Comparison of ENCODE assay signal across 9 cellular contexts in the genomic region with DNA sequence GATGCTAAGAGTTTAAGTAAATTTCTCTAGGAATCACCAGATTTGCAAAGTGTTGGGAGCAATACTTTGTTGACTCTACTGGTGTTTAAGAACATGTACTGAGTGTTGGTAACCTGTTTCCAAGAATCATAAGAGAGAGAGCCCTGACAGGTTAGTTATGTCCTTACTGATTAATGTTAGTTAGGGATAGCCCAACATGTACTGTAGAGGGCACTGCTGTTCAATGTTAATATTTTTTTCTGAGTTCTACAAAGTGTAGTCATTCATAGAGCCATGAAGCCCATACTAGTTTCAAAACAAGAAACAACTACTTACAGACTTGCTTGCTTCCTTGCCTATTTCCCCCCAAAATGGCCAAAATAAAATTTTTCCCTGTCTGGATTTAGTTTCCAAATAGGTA. TPM values are rescaled to one million over a fixed set of nuclear protein-coding genes. Genes with fewer than 3 reads are reported as not detected.
A peak's percentile ranks its signal among the peaks of the same experiment; 100 is the strongest.
DNase-seq lines count a peak whose midpoint lies in the region; ATAC-seq, FAIRE-seq and TF ChIP-seq lines count a peak whose summit lies in the region.
"Had no signal": no experiment of that assay in that cellular context is flagged by ENCODE, and none has a peak within 500 bp of the region (broad histone marks: within the 10 kb centered on the region; RNA-seq: fewer than 3 reads in every experiment).

No MANE protein-coding gene starts in this region.

- H3K27me3 ChIP-seq in Panc1 (ENCODE audit: control insufficient read depth, insufficient read depth, low read length): no peaks in the 10 kb centered on the region

- no peak for FAIRE-seq in urothelium cell line (lab: Jason Lieb, UNC)

- H3K4me1 ChIP-seq in Panc1 (ENCODE audit: control insufficient read depth, insufficient read depth, low read length): no peaks in the 10 kb centered on the region

- intact Hi-C loops in Panc1 (cut with micrococcal nuclease; ENCODE audit: unreplicated experiment): loop anchor here (5.0 kb wide), 2 partner anchors 40 to 305 kb away; no protein-coding TSS in a partner anchor

- TF ChIP-seq CTCF in Panc1 (IDR thresholded peaks at IDR 0.05) (peak; percentile 41; the same call in 1 of the 2 replicates), fibroblast of the aortic adventitia (IDR thresholded peaks at IDR 0.05; ENCODE audit: insufficient read depth, low read length) (peak; percentile 63)

- peak; percentile 63 for DNase-seq in DMS53 (lab: John Stamatoyannopoulos, UW)
- peak; percentile 27 for DNase-seq in Panc1 (ENCODE audit: low read depth, low spot score)
- DNase-seq in fibroblast of the aortic adventitia (ENCODE audit: low read depth): peak; percentile 66
- peak; percentile 33 for DNase-seq in urothelium cell line (ENCODE audit: low spot score)
- DNase-seq in activated T-cell treated with anti-CD3 and anti-CD28 coated beads, Interleukin-2, amount 50 U/mL, for 48 hours: no peak
- no peak for DNase-seq in NCI-H2171 treated with DMSO at 0.1 percent for 48 hours (lab: John Stamatoyannopoulos, UW)

- no peaks in the 10 kb centered on the region for H3K9me3 ChIP-seq in Panc1 (ENCODE audit: control insufficient read depth, insufficient read depth, low read depth, low read length)

- peak; percentile 69 for ATAC-seq in GM19463 (IDR thresholded peaks at IDR 0.05; ENCODE audit: unreplicated experiment)
- ATAC-seq in HG03469 (IDR thresholded peaks at IDR 0.05; ENCODE audit: unreplicated experiment): peak; percentile 92
- ATAC-seq in Panc1: peak; percentile 73; the same call in 1 of the 2 replicates

- in situ Hi-C loops in Panc1 (cut with HindIII; ENCODE audit: low pct_unique_long_range_greater_than_20kb, low sequenced_read_pairs): no loop called here

- BruUV-seq in Panc1 (replicated peaks; lab: Mats Ljungman, UMichigan): no TSS peak

- H3K4me3 ChIP-seq in Panc1 (ENCODE audit: low read depth in 2 of 2, low read length in 2 of 2): no peak overlapping the region
- H3K4me3 ChIP-seq in fibroblast of the aortic adventitia (ENCODE audit: low read depth, low read length): no peak overlapping the region
- H3K4me3 ChIP-seq: skin epidermis had no signal

- CTCF ChIA-PET in Panc1 (lab: Charles Lee): no interaction called here

- H3K36me3 ChIP-seq in Panc1 (ENCODE audit: control insufficient read depth, insufficient read depth, low read length): no peaks in the 10 kb centered on the region

- no peak overlapping the region for H3K27ac ChIP-seq in Panc1 (ENCODE audit: low read length)
- H3K27ac ChIP-seq: skin epidermis had no signal

- POLR2A ChIA-PET in Panc1 (lab: Charles Lee): no interaction called here

RNA-seq across cellular contexts. Expression of a gene that starts 11.9 kb away (rescaled TPM):
- total RNA-seq in Panc1 (2021; ENCODE audit: unreplicated experiment): not detected
- polyA plus RNA-seq in Panc1 (2012; ENCODE audit: insufficient read length): not detected
- total RNA-seq in fibroblast of the aortic adventitia (ENCODE audit: low replicate concordance): 0.09 TPM in 1 of 2 replicates, not detected in the other

Comparison
In these comparisons a context has a peak if more than half of its experiments do, and no peak if none do; other contexts are left out.
1. DNase-seq: peak in DMS53 (single experiment), Panc1 (single experiment), fibroblast of the aortic adventitia (single experiment) and urothelium cell line (single experiment); none in activated T-cell treated with anti-CD3 and anti-CD28 coated beads, Interleukin-2, amount 50 U/mL, for 48 hours (0 of 2) and NCI-H2171 treated with DMSO at 0.1 percent for 48 hours (single experiment).
2. Peak in every context shown above with its lines, with median percentiles within 50 percentile points of each other: ATAC-seq.